8 cellular contexts compared by ENCODE assay signal in the genomic region with DNA sequence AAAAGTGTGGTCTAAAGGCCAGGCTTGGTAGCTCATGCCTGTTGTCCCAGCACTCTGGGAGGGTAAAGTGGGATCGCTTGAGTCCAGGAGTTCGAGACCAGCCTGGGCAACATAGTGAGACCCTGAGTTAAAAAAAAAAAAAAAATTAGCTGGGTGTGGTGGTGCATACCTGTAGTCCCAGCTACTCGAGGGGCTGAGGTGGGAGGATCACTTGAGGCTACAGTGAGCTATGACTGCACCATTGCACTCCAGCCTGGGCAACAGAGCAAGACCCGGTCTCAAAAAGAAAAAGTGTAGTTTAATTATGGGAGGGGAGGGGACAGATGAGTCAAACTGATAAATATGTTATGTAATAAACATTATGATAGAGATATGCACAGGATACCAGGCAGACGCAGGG. TPM values are rescaled to one million over a fixed set of nuclear protein-coding genes. Genes with fewer than 3 reads are reported as not detected.
DNase-seq lines count a peak whose midpoint lies in the region; ATAC-seq, FAIRE-seq and TF ChIP-seq lines count a peak whose summit lies in the region.
"Not testable (repeated sequence)": the region's sequence is repeated elsewhere in the genome, so short reads cannot be mapped to it uniquely, and the experiment has no call there.

No MANE protein-coding gene starts in this region.

- H3K9me3 ChIP-seq in A549; SK-N-SH; adrenal gland (replicated peaks in 1 of 3); right cardiac atrium (ENCODE audit: control insufficient read depth, low read length); muscle layer of duodenum (ENCODE audit: control insufficient read depth in 1 of 2, low read length in 2 of 2); smooth muscle cell (replicated peaks; ENCODE audit: low read depth): not testable (repeated sequence)

- TF ChIP-seq RAD21 in A549 (conservative IDR thresholded peaks at IDR 0.05 in 1 of 2, IDR thresholded peaks at IDR 0.05 in 1 of 2); SK-N-SH (IDR thresholded peaks at IDR 0.05; ENCODE audit: low read length): not testable (repeated sequence)

- intact Hi-C loops in adrenal gland (cut with DNase I); right cardiac atrium (cut with DNase I): not testable (repeated sequence)

- H3F3A ChIP-seq in SK-N-SH (replicated peaks; ENCODE audit: insufficient read depth) (peaks cover 43% of the 10 kb centered on the region), smooth muscle cell (ENCODE audit: low read depth) (peaks cover 60% of the 10 kb centered on the region)

- CTCF ChIA-PET in A549 (lab: Yijun Ruan, JAX) (interaction anchor here (0.6 to 3.9 kb wide), 3 partner anchors 40 to 65 kb away, joined by 3 to 29 read pairs (median 3); no protein-coding TSS in a partner anchor), SK-N-SH (lab: Yijun Ruan, JAX) (interaction anchor here (0.9 to 6.0 kb wide), 2 partner anchors 16 to 46 kb away, joined by 3 to 29 read pairs; no protein-coding TSS in a partner anchor)

- not testable (repeated sequence) for H4K20me1 ChIP-seq in SK-N-SH (ENCODE audit: insufficient read depth); smooth muscle cell (ENCODE audit: low read depth)

- H3K4me1 Mint-ChIP-seq in type B pancreatic cell (ENCODE audit: unreplicated experiment), result peaks cover 31% of the 10 kb centered on the region

- H3K27me3 Mint-ChIP-seq in type B pancreatic cell, result not testable (repeated sequence)

- H3K9me2 ChIP-seq in SK-N-SH, result not testable (repeated sequence)

- not testable (repeated sequence) for FAIRE-seq in A549 (lab: Jason Lieb, UNC)

- peak overlapping the region; percentile 39 for H3K4me3 Mint-ChIP-seq in type B pancreatic cell

- H3K4me1 ChIP-seq in A549 (peaks cover 88% of the 10 kb centered on the region), SK-N-SH (ENCODE audit: control insufficient read depth in 1 of 2, insufficient read depth in 2 of 2, low read depth in 1 of 2, low read length in 1 of 2) (peaks cover 42 to 59% of the 10 kb centered on the region in 2 experiments), adrenal gland (replicated peaks in 1 of 2) (peaks cover 55 to 78% of the 10 kb centered on the region in 2 donors), muscle layer of duodenum (ENCODE audit: control insufficient read depth in 1 of 2, insufficient read depth in 2 of 2, low read length in 2 of 2) (peaks cover 41% of the 10 kb centered on the region in 2 donors), smooth muscle cell (ENCODE audit: low read depth) (peaks cover 70% of the 10 kb centered on the region)
- H3K4me1 ChIP-seq in right cardiac atrium (ENCODE audit: control insufficient read depth, insufficient read depth, low read length), result not testable (repeated sequence)

- not testable (repeated sequence) for H3K27me3 ChIP-seq in SK-N-SH (ENCODE audit: insufficient read depth); adrenal gland; right cardiac atrium (ENCODE audit: control insufficient read depth, insufficient read depth); muscle layer of duodenum (ENCODE audit: low read depth, low read length); smooth muscle cell (ENCODE audit: low read depth)

- peak overlapping the region; percentile 61 for H3K27ac Mint-ChIP-seq in type B pancreatic cell

- not testable (repeated sequence) for TF ChIP-seq POLR2A in A549 (IDR thresholded peaks at IDR 0.05; ENCODE audit: low read length); adrenal gland (IDR thresholded peaks at IDR 0.05)

- not testable (repeated sequence) for H2AFZ ChIP-seq in SK-N-SH (ENCODE audit: low read depth); smooth muscle cell (ENCODE audit: low read depth)

- H3K4me3 ChIP-seq in A549 (peak overlapping the region; percentile 74; the same call in 1 of the 3 replicates), adrenal gland (peak overlapping the region in 1 of 4 donors; percentile 56), epithelial cell of esophagus (ENCODE audit: low read length) (peak overlapping the region; percentile 78), right cardiac atrium (ENCODE audit: low read length) (peak overlapping the region; percentile 65), muscle layer of duodenum (ENCODE audit: low read depth in 1 of 2, low read length in 2 of 2) (peak overlapping the region; percentile 75 to 76)
- not testable (repeated sequence) for H3K4me3 ChIP-seq in SK-N-SH (ENCODE audit: low read depth in 2 of 2, low read length in 1 of 2); smooth muscle cell

- not testable (repeated sequence) for H3K36me3 ChIP-seq in SK-N-SH (replicated peaks in 1 of 2; ENCODE audit: control insufficient read depth in 1 of 2, insufficient read depth in 2 of 2, low read length in 1 of 2); adrenal gland (replicated peaks in 1 of 2); muscle layer of duodenum (ENCODE audit: control insufficient read depth in 1 of 2, insufficient read depth in 2 of 2, low read length in 2 of 2); smooth muscle cell (ENCODE audit: low read depth)

- POLR2A ChIA-PET in A549 (lab: Yijun Ruan, JAX); SK-N-SH (lab: Yijun Ruan, JAX): not testable (repeated sequence)

- not testable (repeated sequence) for DNase-seq in A549 (ENCODE audit: low read depth in 1 of 2, low spot score in 1 of 2); SK-N-SH; adrenal gland; epithelial cell of esophagus (ENCODE audit: low read depth); right cardiac atrium; smooth muscle cell (lab: John Stamatoyannopoulos, UW; ENCODE audit: unreplicated experiment); type B pancreatic cell (ENCODE audit: extremely low spot score, unreplicated experiment)

- TF ChIP-seq CTCF in A549 (IDR thresholded peaks at IDR 0.05); SK-N-SH (IDR thresholded peaks at IDR 0.05); adrenal gland (IDR thresholded peaks at IDR 0.05); epithelial cell of esophagus (IDR thresholded peaks at IDR 0.05; ENCODE audit: insufficient read depth, low read depth, low read length, missing control alignments); smooth muscle cell (IDR thresholded peaks at IDR 0.05; ENCODE audit: borderline replicate concordance, insufficient read depth, poor library complexity, severe bottlenecking); type B pancreatic cell (conservative IDR thresholded peaks at IDR 0.05): not testable (repeated sequence)

- not testable (repeated sequence) for H3K9ac ChIP-seq in SK-N-SH; smooth muscle cell (ENCODE audit: low read depth)

- WGBS in A549 (ENCODE audit: missing lambda C conversion rate), result 76% methylated on average over 5 of the region's 5 CpGs
- 80% methylated on average over 5 of the region's 5 CpGs for WGBS in SK-N-SH (ENCODE audit: low lambda C conversion rate)
- 71 to 78% (median 76%) methylated on average over 5 of the region's 5 CpGs for WGBS in adrenal gland, 4 donors
- WGBS in right cardiac atrium, result 71% methylated on average over 5 of the region's 5 CpGs
- 64% methylated on average over 5 of the region's 5 CpGs for WGBS in smooth muscle cell (ENCODE audit: low lambda C conversion rate)

- H3K36me3 Mint-ChIP-seq in type B pancreatic cell, result not testable (repeated sequence)

- H3K79me2 ChIP-seq in SK-N-SH (ENCODE audit: insufficient read depth) (peaks cover 64% of the 10 kb centered on the region), smooth muscle cell (ENCODE audit: low read depth) (peaks cover 74% of the 10 kb centered on the region)

- H3K9me3 Mint-ChIP-seq in type B pancreatic cell, result not testable (repeated sequence)

- H3K27ac ChIP-seq in A549 (peak overlapping the region; percentile 37 to 87; a peak in 3 of 6 replicates), SK-N-SH (ENCODE audit: low read depth in 2 of 2, low read length in 1 of 2) (peak overlapping the region; percentile 75 to 92; a peak in 2 of 4 replicates), adrenal gland (peak overlapping the region in 3 of 5 donors; percentile 84 to 93 (median 87)), right cardiac atrium (ENCODE audit: low read length) (peak overlapping the region; percentile 70), muscle layer of duodenum (ENCODE audit: low read length) (peak overlapping the region; percentile 89), smooth muscle cell (ENCODE audit: low read depth) (peak overlapping the region; percentile 91)

- not testable (repeated sequence) for ATAC-seq in A549, right cardiac atrium

- not testable (repeated sequence) for TF ChIP-seq EP300 in A549 (IDR thresholded peaks at IDR 0.05); SK-N-SH (IDR thresholded peaks at IDR 0.05; ENCODE audit: borderline replicate concordance in 1 of 2, low read depth in 1 of 2, low read length in 1 of 2)

- H3K4me2 ChIP-seq in A549 (peak overlapping the region; percentile 93), SK-N-SH (peak overlapping the region; percentile 85; the same call in 1 of the 2 replicates), smooth muscle cell (peak overlapping the region; percentile 86)

RNA-seq across cellular contexts. Expression of gene STOM, which starts 3.3 kb away (rescaled TPM):
- polyA plus RNA-seq in A549 (2011; rRNA removed), result 234 and 246 TPM in 2 replicates
- 40.8 and 49.6 TPM in 2 replicates for polyA plus RNA-seq in A549 (2012; cell fraction: cytosol; rRNA removed)
- polyA plus RNA-seq in A549 (2012; cell fraction: nucleus; rRNA removed), result 21.8 and 32.1 TPM in 2 replicates
- 83.3 to 92.0 TPM (median 91.4 TPM) in 3 replicates for polyA plus RNA-seq in A549 (2017; fragmentation: RNase III; extraction: RNeasy Plus Mini Kit Qiagen cat#74134 plus additional on column Dnase treatment)
- 99.2 and 99.5 TPM in 2 replicates for polyA minus RNA-seq in A549 (2011; rRNA and poly(A)+ RNA removed)
- 40.5 and 49.7 TPM in 2 replicates for polyA plus RNA-seq in SK-N-SH (2012; rRNA removed)
- polyA plus RNA-seq in SK-N-SH (2012; cell fraction: cytosol; rRNA removed), result 55.2 and 55.7 TPM in 2 replicates
- polyA plus RNA-seq in SK-N-SH (2012; cell fraction: nucleus; rRNA removed), result 11.9 and 21.8 TPM in 2 replicates
- total RNA-seq in adrenal gland, result 100 to 1,000 TPM; 182 to 427 (median 220) TPM
- 100 to 1,000 TPM; 134 to 191 (median 158) TPM for polyA plus RNA-seq in adrenal gland
- total RNA-seq in right cardiac atrium, result 100 to 1,000 TPM; 146 to 246 (median 172) TPM
- 153 TPM for polyA plus RNA-seq in right cardiac atrium
- 171 and 187 TPM in 2 replicates for total RNA-seq in smooth muscle cell
- polyA plus RNA-seq in smooth muscle cell, result 105 and 136 TPM in 2 replicates
- total RNA-seq in type B pancreatic cell (ENCODE audit: low replicate concordance), result 30.7 and 35.3 TPM in 2 replicates
